ENCODE assay signal across 16 cellular contexts in the genomic region with DNA sequence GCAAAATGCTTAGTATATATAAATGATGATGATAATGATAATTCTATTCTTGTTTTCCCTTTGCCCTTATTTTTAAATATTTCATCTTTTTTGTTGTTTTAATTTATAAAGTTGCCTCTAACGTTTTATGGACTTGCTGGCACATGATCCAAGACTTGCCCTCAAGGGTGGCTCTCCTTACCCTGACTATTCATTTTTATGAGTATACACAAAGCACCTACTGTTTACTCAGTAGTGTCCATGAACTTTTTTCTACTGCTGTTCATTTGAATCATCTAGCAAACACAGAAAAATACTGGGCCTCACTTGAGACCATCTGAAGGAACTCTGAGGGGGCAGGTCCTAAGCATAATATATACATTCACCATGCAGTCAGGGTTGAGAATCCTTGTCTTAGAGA.
"Had no signal": no experiment of that assay in that cellular context is flagged by ENCODE, and none has a peak within 500 bp of the region (broad histone marks: within the 10 kb centered on the region; RNA-seq: fewer than 3 reads in every experiment).

No MANE protein-coding gene starts in this region.

- ATAC-seq: effector memory CD8-positive, alpha-beta T cell; naive thymus-derived CD8-positive, alpha-beta T cell; stimulated activated naive CD8-positive, alpha-beta T cell treated with anti-CD3 and anti-CD28 coated beads, Interleukin-15, amount 100 ng/mL, for 72 hours had no signal

- DNase-seq: cortex of kidney; effector memory CD8-positive, alpha-beta T cell; erythroblast; esophagus squamous epithelium; left lung; naive thymus-derived CD8-positive, alpha-beta T cell; nephron progenitor cell; ovary; stimulated activated CD4-positive, alpha-beta T cell treated with anti-CD3 and anti-CD28 coated beads, Interleukin-15, amount 100 ng/mL, for 24 hours; stimulated activated CD4-positive, alpha-beta T cell treated with anti-CD3 and anti-CD28 coated beads, Interleukin-4, amount 100 ng/mL, for 1 hour; stimulated activated CD8-positive, alpha-beta memory T cell treated with anti-CD3 and anti-CD28 coated beads, Interleukin-4, amount 100 ng/mL, for 48 hours; stimulated activated naive CD4-positive, alpha-beta T cell; stimulated activated naive CD8-positive, alpha-beta T cell treated with anti-CD3 and anti-CD28 coated beads, Interleukin-15, amount 100 ng/mL, for 72 hours had no signal

- H3K36me3 ChIP-seq: esophagus squamous epithelium, left lung, ovary, right lobe of liver, suprapubic skin, vagina had no signal

- H3K4me3 ChIP-seq: esophagus squamous epithelium, left lung, ovary, right lobe of liver, suprapubic skin, vagina had no signal

- H3K27me3 ChIP-seq: ovary, right lobe of liver, vagina had no signal

- H3K9me3 ChIP-seq: esophagus squamous epithelium, left lung, ovary, right lobe of liver, suprapubic skin, vagina had no signal

- H3K4me1 ChIP-seq: left lung, right lobe of liver, suprapubic skin, vagina had no signal

- H3K27ac ChIP-seq: esophagus squamous epithelium, left lung, ovary, right lobe of liver, suprapubic skin, vagina had no signal
